ENCODE assay signal across 25 cellular contexts in genomic region chr3:21979706-21980105, GRCh38.
DNase-seq lines count a peak whose midpoint lies in the region; ATAC-seq and TF ChIP-seq lines count a peak whose summit lies in the region.
"Had no signal": no experiment of that assay in that cellular context is flagged by ENCODE, and none has a peak within 500 bp of the region (broad histone marks: within the 10 kb centered on the region; RNA-seq: fewer than 3 reads in every experiment).

No MANE protein-coding gene starts in this region.

- peaks cover 10% of the 10 kb centered on the region for H3K9me3 Mint-ChIP-seq in HFFc6

- H3K4me3 Mint-ChIP-seq in HFFc6 = no peak overlapping the region
- H3K4me3 Mint-ChIP-seq: activated B cell treated with CpG ODN at 0.5 μM for 24 hours; activated naive CD8-positive, alpha-beta T cell; activated T-helper 1 cell treated with anti-CD3 and anti-CD28 coated beads, Interleukin-12 subunit alpha, Interleukin-12 subunit beta, Interleukin-2, Interleukin-4 antibody, amounts not matched to agents 30 ng/mL and 10 ng/mL and 1 ng/mL, durations not matched to agents 14 hours and 24 hours and 36 hours; CD4-positive, CD25-positive, alpha-beta regulatory T cell; nephron; T-helper 2 cell treated with Interferon-gamma antibody and Interleukin-4, amounts not matched to agents 5 μg/mL and 100 μg/mL, for 36 hours had no signal

- H3K36me3 Mint-ChIP-seq in HFFc6 (ENCODE audit: low read depth) = no peaks in the 10 kb centered on the region
- H3K36me3 Mint-ChIP-seq: activated naive CD8-positive, alpha-beta T cell; CD4-positive, CD25-positive, alpha-beta regulatory T cell had no signal

- peaks cover 2% of the 10 kb centered on the region for H3K27me3 Mint-ChIP-seq in HFFc6 (ENCODE audit: insufficient read depth)
- H3K27me3 Mint-ChIP-seq: activated B cell treated with CpG ODN at 0.5 μM for 24 hours; activated naive CD8-positive, alpha-beta T cell; CD4-positive, CD25-positive, alpha-beta regulatory T cell had no signal

- H3K27ac Mint-ChIP-seq in HFFc6 = no peak overlapping the region
- H3K27ac Mint-ChIP-seq: activated B cell treated with CpG ODN at 0.5 μM for 24 hours; activated naive CD8-positive, alpha-beta T cell; activated T-helper 1 cell treated with anti-CD3 and anti-CD28 coated beads, Interleukin-12 subunit alpha, Interleukin-12 subunit beta, Interleukin-2, Interleukin-4 antibody, amounts not matched to agents 30 ng/mL and 10 ng/mL and 1 ng/mL, durations not matched to agents 14 hours and 24 hours and 36 hours; CD4-positive, CD25-positive, alpha-beta regulatory T cell; nephron; T-helper 2 cell treated with Interferon-gamma antibody and Interleukin-4, amounts not matched to agents 5 μg/mL and 100 μg/mL, for 36 hours had no signal

- TF ChIP-seq CTCF in HFFc6 (IDR thresholded peaks at IDR 0.05) (no peak), fibroblast of pulmonary artery (IDR thresholded peaks at IDR 0.05; ENCODE audit: low read length, missing control alignments) (no peak)

- no peaks in the 10 kb centered on the region for H3K4me1 Mint-ChIP-seq in HFFc6 (ENCODE audit: low read depth)
- H3K4me1 Mint-ChIP-seq: activated B cell treated with CpG ODN at 0.5 μM for 24 hours; CD4-positive, CD25-positive, alpha-beta regulatory T cell; nephron had no signal

- ATAC-seq in HG03097 (IDR thresholded peaks at IDR 0.05; ENCODE audit: low FRiP score, unreplicated experiment) = no peak
- ATAC-seq: esophagus mucosa had no signal

- DNase-seq in HFFc6 (peak; percentile 22), SW480 (ENCODE audit: low spot score) (peak; percentile 69), fibroblast of pulmonary artery (ENCODE audit: low read depth) (peak; percentile 5), smooth muscle cell of the brain vasculature (ENCODE audit: low read depth, low spot score) (peak; percentile 10), NCI-H1436 (lab: John Stamatoyannopoulos, UW) (no peak), DMS153 treated with DMSO at 0.1 percent for 48 hours (lab: John Stamatoyannopoulos, UW; ENCODE audit: unreplicated experiment) (no peak)
- DNase-seq: activated B cell treated with CpG ODN at 0.5 μM for 24 hours; CD4-positive, CD25-positive, alpha-beta regulatory T cell; H7; hippocampal formation; kidney; NCI-H1092 treated with DMSO at 0.1 percent for 48 hours; NCI-H2107; NCI-H526; stimulated activated CD4-positive, alpha-beta T cell treated with anti-CD3 and anti-CD28 coated beads, Interleukin-12 subunit alpha, Interleukin-12 subunit beta, amount 100 ng/mL, for 4 hours had no signal

- H3K4me3 ChIP-seq in fibroblast of pulmonary artery (replicated peaks; ENCODE audit: low read depth, low read length) = no peak overlapping the region
- H3K4me3 ChIP-seq: cardiac muscle cell, prostate gland, SJSA1, thoracic aorta had no signal

Comparison
In these comparisons a context has a peak if more than half of its experiments do, and no peak if none do; other contexts are left out.
1. DNase-seq: peak in HFFc6 (single experiment), SW480 (single experiment), fibroblast of pulmonary artery (single experiment) and smooth muscle cell of the brain vasculature (single experiment); none in NCI-H1436 (single experiment) and DMS153 treated with DMSO at 0.1 percent for 48 hours (single experiment).